1 cellular context compared by ENCODE assay signal in genomic region chr3:129281726-129282125, GRCh38.
TF ChIP-seq lines count a peak whose summit lies in the region.

No MANE protein-coding gene starts in this region.

TF ChIP-seq in GM23338, 12 proteins besides CTCF, POLR2A, EP300 and RAD21 (continued from another document):
- TF ChIP-seq ZNF462 (CRISPR knock-in tag; IDR thresholded peaks at IDR 0.05), result no peak
- no peak for TF ChIP-seq POLR2AphosphoS5 (IDR thresholded peaks at IDR 0.05; ENCODE audit: low read depth)
- TF ChIP-seq JUNB (IDR thresholded peaks at IDR 0.05; ENCODE audit: unreplicated experiment), result no peak
- no peak for TF ChIP-seq ETS1 (IDR thresholded peaks at IDR 0.05)
- TF ChIP-seq NANOG (IDR thresholded peaks at IDR 0.05; ENCODE audit: borderline replicate concordance), result no peak
- TF ChIP-seq REST (IDR thresholded peaks at IDR 0.05; ENCODE audit: unreplicated experiment), result no peak
- no peak for TF ChIP-seq ZNF114 (CRISPR knock-in tag; IDR thresholded peaks at IDR 0.05)
- no peak for TF ChIP-seq ZNF331 (CRISPR knock-in tag; IDR thresholded peaks at IDR 0.05; ENCODE audit: low read depth)
